Comparison of ENCODE assay signal across 8 cellular contexts in the genomic region with DNA sequence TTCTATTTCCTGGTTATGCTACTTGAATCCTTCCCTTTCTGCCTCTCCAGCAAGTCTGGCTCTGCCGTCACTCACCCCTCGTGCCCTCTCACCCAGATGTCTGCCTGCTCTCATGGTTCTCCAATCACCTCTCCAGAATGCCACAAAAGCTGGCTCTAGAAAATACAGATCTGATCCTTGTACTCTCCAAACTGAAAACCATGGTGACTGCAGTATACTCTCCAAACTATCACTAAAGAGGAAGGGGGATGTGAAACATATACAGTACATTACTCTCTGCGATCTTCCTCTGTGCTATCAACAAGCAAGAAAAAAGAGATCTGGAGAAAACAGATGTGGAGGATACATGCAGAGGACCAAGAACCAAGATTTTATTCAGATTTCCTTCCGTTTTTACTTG.
A peak's percentile ranks its signal among the peaks of the same experiment; 100 is the strongest.
DNase-seq lines count a peak whose midpoint lies in the region; ATAC-seq and TF ChIP-seq lines count a peak whose summit lies in the region.

No MANE protein-coding gene starts in this region.

- H3K36me3 ChIP-seq in brain microvascular endothelial cell (replicated peaks): no peaks in the 10 kb centered on the region

- peak overlapping the region; percentile 85 for H3K27ac Mint-ChIP-seq in stimulated activated naive B cell treated with anti-CD40 and anti-IgM and Interleukin-4, amounts not matched to agents 10 μg/mL and 1 μg/mL and 100 μg/mL, for 72 hours

- H3K36me3 Mint-ChIP-seq in stimulated activated naive B cell treated with anti-CD40 and anti-IgM and Interleukin-4, amounts not matched to agents 10 μg/mL and 1 μg/mL and 100 μg/mL, for 72 hours: peaks cover 25 to 43% of the 10 kb centered on the region in 2 donors

- H3K27ac ChIP-seq in brain microvascular endothelial cell: peak overlapping the region; percentile 10

- H3K27me3 ChIP-seq in brain microvascular endothelial cell (replicated peaks): no peaks in the 10 kb centered on the region

- H3K4me3 ChIP-seq in brain microvascular endothelial cell (ENCODE audit: low read depth, low read length): no peak overlapping the region

- DNase-seq in SKM-1 treated with dmso at 0.1 percent for 144 hours (lab: John Stamatoyannopoulos, UW; ENCODE audit: unreplicated experiment) (peak; percentile 12), SKM-1 (lab: John Stamatoyannopoulos, UW; ENCODE audit: unreplicated experiment) (no peak), brain microvascular endothelial cell (no peak), NCI-H2107 treated with DMSO at 0.1 percent for 48 hours (lab: John Stamatoyannopoulos, UW; ENCODE audit: unreplicated experiment) (no peak), amniotic stem cell (lab: John Stamatoyannopoulos, UW) (no peak), HK-2 (ENCODE audit: unreplicated experiment) (no peak)
- DNase-seq in stimulated activated naive B cell treated with anti-CD40 and anti-IgM and Interleukin-4, amounts not matched to agents 10 μg/mL and 1 μg/mL and 100 μg/mL, for 72 hours: no peak

- peaks cover 0 to 1% of the 10 kb centered on the region in 2 donors for H3K9me3 Mint-ChIP-seq in stimulated activated naive B cell treated with anti-CD40 and anti-IgM and Interleukin-4, amounts not matched to agents 10 μg/mL and 1 μg/mL and 100 μg/mL, for 72 hours

- H3K27me3 Mint-ChIP-seq in stimulated activated naive B cell treated with anti-CD40 and anti-IgM and Interleukin-4, amounts not matched to agents 10 μg/mL and 1 μg/mL and 100 μg/mL, for 72 hours: no peaks in the 10 kb centered on the region

- ATAC-seq in HG03439 (IDR thresholded peaks at IDR 0.05; ENCODE audit: unreplicated experiment): peak; percentile 43
- peak; percentile 88 to 91 for ATAC-seq in stimulated activated naive B cell treated with anti-CD40 and anti-IgM and Interleukin-4, amounts not matched to agents 10 μg/mL and 1 μg/mL and 100 μg/mL, for 72 hours (replicated peaks)

- peak overlapping the region; percentile 66 to 70 for H3K4me3 Mint-ChIP-seq in stimulated activated naive B cell treated with anti-CD40 and anti-IgM and Interleukin-4, amounts not matched to agents 10 μg/mL and 1 μg/mL and 100 μg/mL, for 72 hours

- TF ChIP-seq CTCF in brain microvascular endothelial cell (IDR thresholded peaks at IDR 0.05; ENCODE audit: low read depth, low read length, missing control alignments): no peak

- peaks cover 28 to 64% of the 10 kb centered on the region in 2 donors for H3K4me1 Mint-ChIP-seq in stimulated activated naive B cell treated with anti-CD40 and anti-IgM and Interleukin-4, amounts not matched to agents 10 μg/mL and 1 μg/mL and 100 μg/mL, for 72 hours

- in situ Hi-C loops in brain microvascular endothelial cell (cut with HindIII; ENCODE audit: low pct_ligation_motif_present, low sequenced_read_pairs): no loop called here
